Comparison of ENCODE assay signal across 9 cellular contexts in genomic region chr7:111113263-111114017, GRCh38. TPM values are rescaled to one million over a fixed set of nuclear protein-coding genes. Genes with fewer than 3 reads are reported as not detected.
A peak's percentile ranks its signal among the peaks of the same experiment; 100 is the strongest.
DNase-seq lines count a peak whose midpoint lies in the region; ATAC-seq and TF ChIP-seq lines count a peak whose summit lies in the region.
"Had no signal": no experiment of that assay in that cellular context is flagged by ENCODE, and none has a peak within 500 bp of the region (broad histone marks: within the 10 kb centered on the region; RNA-seq: fewer than 3 reads in every experiment).

No MANE protein-coding gene starts in this region.

- H4K20me1 ChIP-seq in mammary epithelial cell (ENCODE audit: insufficient read depth, low read length) = no peaks in the 10 kb centered on the region

- no peaks in the 10 kb centered on the region for H3K36me3 ChIP-seq in mammary epithelial cell (ENCODE audit: insufficient read depth, low read length)
- H3K36me3 ChIP-seq in HAP-1 (replicated peaks) = no peaks in the 10 kb centered on the region
- H3K36me3 ChIP-seq: gastroesophageal sphincter had no signal

- H3K4me3 ChIP-seq in mammary epithelial cell (replicated peaks in 1 of 3; ENCODE audit: insufficient read depth in 1 of 3, low read depth in 2 of 3, low read length in 3 of 3) (no peak overlapping the region), HAP-1 (no peak overlapping the region)
- H3K4me3 ChIP-seq: gastroesophageal sphincter had no signal

- H3K79me2 ChIP-seq in mammary epithelial cell (ENCODE audit: insufficient read depth, low read length) = no peaks in the 10 kb centered on the region

- peaks cover 59% of the 10 kb centered on the region for H3K36me3 Mint-ChIP-seq in activated CD4-positive, alpha-beta T cell treated with anti-CD3 and anti-CD28 coated beads, Interleukin-2, amount 10 ng/mL, durations not matched to agents 24 days and 14 days (ENCODE audit: low read depth)
- peaks cover 22% of the 10 kb centered on the region for H3K36me3 Mint-ChIP-seq in stimulated activated effector memory CD8-positive, alpha-beta T cell treated with anti-CD3 and anti-CD28 coated beads, Interleukin-12 subunit alpha, Interleukin-12 subunit beta, amount 100 ng/mL, for 72 hours

- H3K27me3 Mint-ChIP-seq in activated CD4-positive, alpha-beta T cell treated with anti-CD3 and anti-CD28 coated beads, Interleukin-2, amount 10 ng/mL, durations not matched to agents 24 days and 14 days = no peaks in the 10 kb centered on the region

- H3K27ac Mint-ChIP-seq in activated CD4-positive, alpha-beta T cell treated with anti-CD3 and anti-CD28 coated beads, Interleukin-2, amount 10 ng/mL, durations not matched to agents 24 days and 14 days = peak overlapping the region; percentile 70
- H3K27ac Mint-ChIP-seq in stimulated activated effector memory CD8-positive, alpha-beta T cell treated with anti-CD3 and anti-CD28 coated beads, Interleukin-12 subunit alpha, Interleukin-12 subunit beta, amount 100 ng/mL, for 72 hours = peak overlapping the region; percentile 55

- H3K4me1 Mint-ChIP-seq in activated CD4-positive, alpha-beta T cell treated with anti-CD3 and anti-CD28 coated beads, Interleukin-2, amount 10 ng/mL, durations not matched to agents 24 days and 14 days = peaks cover 49% of the 10 kb centered on the region
- peaks cover 12% of the 10 kb centered on the region for H3K4me1 Mint-ChIP-seq in stimulated activated effector memory CD8-positive, alpha-beta T cell treated with anti-CD3 and anti-CD28 coated beads, Interleukin-12 subunit alpha, Interleukin-12 subunit beta, amount 100 ng/mL, for 72 hours

- no peak overlapping the region for H3K4me2 ChIP-seq in mammary epithelial cell (ENCODE audit: insufficient read depth, low read depth, low read length)

- no peak overlapping the region for H3K9ac ChIP-seq in mammary epithelial cell (ENCODE audit: insufficient read depth, low read length)

- in situ Hi-C loops in mammary epithelial cell (cut with MboI; ENCODE audit: low sequenced_read_pairs in 2 of 2) (no loop called here), HAP-1 (cut with MboI; ENCODE audit: low sequenced_read_pairs) (no loop called here)

- TF ChIP-seq CTCF in mammary epithelial cell (conservative IDR thresholded peaks at IDR 0.05 in 1 of 2, IDR thresholded peaks at IDR 0.05 in 1 of 2; ENCODE audit: extremely low read depth in 1 of 2, insufficient read depth in 1 of 2, low read depth in 1 of 2, low read length in 2 of 2) = no peak

- dilution Hi-C loops in mammary epithelial cell (cut with HindIII; ENCODE audit: low sequenced_read_pairs) = no loop called here

- WGBS in mammary epithelial cell (ENCODE audit: low coverage, missing lambda C conversion rate) = 93% methylated on average over 1 of the region's 1 CpG

- CTCF ChIA-PET in mammary epithelial cell (lab: Charles Lee; ENCODE audit: low non-redundant PET) = no interaction called here

- H3K4me1 ChIP-seq in mammary epithelial cell (ENCODE audit: insufficient read depth, low read length) (no peaks in the 10 kb centered on the region), HAP-1 (peaks cover 6% of the 10 kb centered on the region)

- intact Hi-C loops in activated CD4-positive, alpha-beta T cell treated with anti-CD3 and anti-CD28 coated beads, Interleukin-2, amount 10 ng/mL, durations not matched to agents 24 days and 14 days (cut with micrococcal nuclease) = loop anchor here (1.0 kb wide), 3 partner anchors 11 to 25 kb away; no protein-coding TSS in a partner anchor
- intact Hi-C loops in mammary epithelial cell (cut with micrococcal nuclease) = no loop called here

- no peak overlapping the region for H2AFZ ChIP-seq in mammary epithelial cell (ENCODE audit: low read depth, low read length)

- no peaks in the 10 kb centered on the region for H3K9me3 Mint-ChIP-seq in activated CD4-positive, alpha-beta T cell treated with anti-CD3 and anti-CD28 coated beads, Interleukin-2, amount 10 ng/mL, durations not matched to agents 24 days and 14 days
- peaks cover 2% of the 10 kb centered on the region for H3K9me3 Mint-ChIP-seq in stimulated activated effector memory CD8-positive, alpha-beta T cell treated with anti-CD3 and anti-CD28 coated beads, Interleukin-12 subunit alpha, Interleukin-12 subunit beta, amount 100 ng/mL, for 72 hours

- peak; percentile 71 for ATAC-seq in HG03378 (IDR thresholded peaks at IDR 0.05; ENCODE audit: unreplicated experiment)
- ATAC-seq in stimulated activated effector memory CD8-positive, alpha-beta T cell treated with anti-CD3 and anti-CD28 coated beads, Interleukin-12 subunit alpha, Interleukin-12 subunit beta, amount 100 ng/mL, for 72 hours = peak; percentile 46
- ATAC-seq: gastroesophageal sphincter had no signal

- no peak overlapping the region for H3K27ac ChIP-seq in mammary epithelial cell (ENCODE audit: insufficient read depth, low read depth, low read length)
- H3K27ac ChIP-seq: gastroesophageal sphincter had no signal

- no peak for DNase-seq in activated CD4-positive, alpha-beta T cell treated with anti-CD3 and anti-CD28 coated beads, Interleukin-2, amount 10 ng/mL, durations not matched to agents 24 days and 14 days
- DNase-seq in activated CD4-positive, alpha-beta T cell treated with anti-CD3 and anti-CD28 coated beads, Interleukin-2, amount 50 U/mL, for 4 hours = no peak
- DNase-seq in mammary epithelial cell = peak; percentile 62
- no peak for DNase-seq in stimulated activated effector memory CD8-positive, alpha-beta T cell treated with anti-CD3 and anti-CD28 coated beads, Interleukin-12 subunit alpha, Interleukin-12 subunit beta, amount 100 ng/mL, for 72 hours (ENCODE audit: low spot score in 2 of 2)
- DNase-seq in NCI-H510A (lab: John Stamatoyannopoulos, UW) = no peak
- DNase-seq in HAP-1 (ENCODE audit: low spot score in 2 of 2) = no peak
- DNase-seq in hepatic stellate cell (ENCODE audit: low spot score) = no peak

- H3K27me3 ChIP-seq in mammary epithelial cell (ENCODE audit: insufficient read depth, low read length) (no peaks in the 10 kb centered on the region), HAP-1 (ENCODE audit: low read depth) (no peaks in the 10 kb centered on the region)
- H3K27me3 ChIP-seq: gastroesophageal sphincter had no signal

- H3K9me3 ChIP-seq in mammary epithelial cell (replicated peaks; ENCODE audit: insufficient read depth, low read length) = no peaks in the 10 kb centered on the region
- no peaks in the 10 kb centered on the region for H3K9me3 ChIP-seq in HAP-1
- H3K9me3 ChIP-seq: gastroesophageal sphincter had no signal

- BruUV-seq in mammary epithelial cell (replicated peaks; lab: Mats Ljungman, UMichigan) = no TSS peak

- peak overlapping the region; percentile 37 for H3K4me3 Mint-ChIP-seq in activated CD4-positive, alpha-beta T cell treated with anti-CD3 and anti-CD28 coated beads, Interleukin-2, amount 10 ng/mL, durations not matched to agents 24 days and 14 days
- H3K4me3 Mint-ChIP-seq in stimulated activated effector memory CD8-positive, alpha-beta T cell treated with anti-CD3 and anti-CD28 coated beads, Interleukin-12 subunit alpha, Interleukin-12 subunit beta, amount 100 ng/mL, for 72 hours = no peak overlapping the region

RNA-seq across cellular contexts. Expression of gene LRRN3, which starts 22.5 kb away (rescaled TPM):
- 53.4 and 56.5 TPM in 2 replicates for total RNA-seq in activated CD4-positive, alpha-beta T cell treated with anti-CD3 and anti-CD28 coated beads, Interleukin-2, amount 10 ng/mL, durations not matched to agents 24 days and 14 days
- under 1 TPM in 1 of 2 donors, not detected in 1; 0.33 TPM for total RNA-seq in mammary epithelial cell
- polyA plus RNA-seq in mammary epithelial cell = 0.02 TPM
- not detected for polyA minus RNA-seq in mammary epithelial cell

Comparison
In these comparisons a context has a peak if more than half of its experiments do, and no peak if none do; other contexts are left out.
1. RNA of gene LRRN3, which starts 22.5 kb away (total RNA-seq): 53.4 to 56.5 TPM in activated CD4-positive, alpha-beta T cell treated with anti-CD3 and anti-CD28 coated beads, Interleukin-2, amount 10 ng/mL, durations not matched to agents 24 days and 14 days; 0.33 TPM in mammary epithelial cell; every median in the first group is over 10 times any median in the second.